17 cellular contexts compared by ENCODE assay signal in the genomic region with DNA sequence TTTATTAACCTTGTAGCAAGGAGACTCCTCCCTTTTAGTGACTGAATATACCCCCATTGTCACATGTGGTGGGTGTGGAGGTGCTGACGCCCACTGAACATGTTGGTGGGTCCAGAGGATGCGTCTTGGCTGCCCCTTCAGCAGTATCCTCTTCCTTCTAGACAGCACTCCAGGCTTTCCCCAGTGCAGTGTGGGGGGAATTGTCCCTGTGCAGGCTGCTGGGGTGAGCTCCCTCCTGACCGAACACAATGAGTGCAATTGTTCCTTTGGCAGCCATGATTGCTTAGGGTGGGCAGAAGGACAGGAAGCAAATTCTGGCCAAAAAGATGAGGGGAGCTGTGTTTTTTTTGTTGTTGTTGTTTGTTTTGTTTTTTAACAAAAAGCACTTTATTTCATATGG.
A peak's percentile ranks its signal among the peaks of the same experiment; 100 is the strongest.
DNase-seq lines count a peak whose midpoint lies in the region; ATAC-seq, FAIRE-seq and TF ChIP-seq lines count a peak whose summit lies in the region.
"Had no signal": no experiment of that assay in that cellular context is flagged by ENCODE, and none has a peak within 500 bp of the region (broad histone marks: within the 10 kb centered on the region; RNA-seq: fewer than 3 reads in every experiment).

No MANE protein-coding gene starts in this region.

- H3F3A ChIP-seq in GM23338 (replicated peaks; ENCODE audit: low read depth) (no peaks in the 10 kb centered on the region), neural progenitor cell (ENCODE audit: low read depth) (no peaks in the 10 kb centered on the region)

- H3K79me2 ChIP-seq in GM23338 (replicated peaks; ENCODE audit: insufficient read depth) (no peaks in the 10 kb centered on the region), neural progenitor cell (ENCODE audit: low read depth) (no peaks in the 10 kb centered on the region)

- no peak overlapping the region for H3K9ac ChIP-seq in neural progenitor cell

- H3K4me1 Mint-ChIP-seq in GM23338, result peaks cover 3% of the 10 kb centered on the region; the same call in 1 of the 3 replicates
- peaks cover 6% of the 10 kb centered on the region for H3K4me1 Mint-ChIP-seq in neural progenitor cell
- H3K4me1 Mint-ChIP-seq in glutamatergic neuron (ENCODE audit: low read depth, unreplicated experiment), result peaks cover 3% of the 10 kb centered on the region
- H3K4me1 Mint-ChIP-seq: CD4-positive, CD25-positive, alpha-beta regulatory T cell had no signal

- H3K27ac Mint-ChIP-seq in GM23338 (no peak overlapping the region), neural progenitor cell (no peak overlapping the region), glutamatergic neuron (ENCODE audit: unreplicated experiment) (no peak overlapping the region)
- H3K27ac Mint-ChIP-seq: CD4-positive, CD25-positive, alpha-beta regulatory T cell had no signal

- H3K4me2 ChIP-seq in GM23338 (no peak overlapping the region), neural progenitor cell (no peak overlapping the region)

- H3K4me3 Mint-ChIP-seq in GM23338 (no peak overlapping the region), neural progenitor cell (no peak overlapping the region), glutamatergic neuron (ENCODE audit: unreplicated experiment) (no peak overlapping the region)
- H3K4me3 Mint-ChIP-seq: CD4-positive, CD25-positive, alpha-beta regulatory T cell had no signal

- FAIRE-seq in D721Med (lab: Jason Lieb, UNC), result no peak
- FAIRE-seq: A204.1, H54 had no signal

- TF ChIP-seq CTCF in GM23338 (conservative IDR thresholded peaks at IDR 0.05; ENCODE audit: low read depth in 2 of 2) (no peak), neural progenitor cell (IDR thresholded peaks at IDR 0.05) (no peak), D721Med (IDR thresholded peaks at IDR 0.05; ENCODE audit: insufficient read depth, missing control alignments) (no peak), glutamatergic neuron (IDR thresholded peaks at IDR 0.05; ENCODE audit: partially characterized antibody, unreplicated experiment) (no peak)

- H3K27me3 ChIP-seq in GM23338 (ENCODE audit: insufficient read depth), result no peaks in the 10 kb centered on the region
- no peaks in the 10 kb centered on the region for H3K27me3 ChIP-seq in neural progenitor cell

- H4K20me1 ChIP-seq in GM23338 (replicated peaks; ENCODE audit: insufficient read depth), result no peaks in the 10 kb centered on the region
- H4K20me1 ChIP-seq in neural progenitor cell (ENCODE audit: low read depth), result no peaks in the 10 kb centered on the region

- H3K4me3 ChIP-seq in GM23338, result no peak overlapping the region
- no peak overlapping the region for H3K4me3 ChIP-seq in neural progenitor cell

- DNase-seq in GM23338 (ENCODE audit: low spot score) (no peak), SK-MEL-5 (ENCODE audit: low read depth, low spot score) (peak; percentile 57), foreskin melanocyte (peak; percentile 80), neural progenitor cell (ENCODE audit: low spot score) (no peak), D721Med (ENCODE audit: insufficient read length, low spot score) (no peak), NCI-H187 (lab: John Stamatoyannopoulos, UW) (no peak), glutamatergic neuron (no peak)
- no peak for DNase-seq in stimulated activated naive CD4-positive, alpha-beta T cell treated with Interleukin-2 at 50 U/mL for 16 hours (lab: John Stamatoyannopoulos, UW)
- DNase-seq: ACHN; BE2C; CD4-positive, CD25-positive, alpha-beta regulatory T cell; DMS79 treated with DMSO at 0.1 percent for 48 hours; GF-D8; HCEC 1CT had no signal

- no peaks in the 10 kb centered on the region; the same call in 1 of the 2 replicates for H3K9me2 ChIP-seq in GM23338 (ENCODE audit: insufficient read depth)

- peaks cover 9% of the 10 kb centered on the region; the same call in 2 of the 3 replicates for H3K9me3 Mint-ChIP-seq in GM23338
- H3K9me3 Mint-ChIP-seq in neural progenitor cell, result peaks cover 15% of the 10 kb centered on the region
- peaks cover 1% of the 10 kb centered on the region for H3K9me3 Mint-ChIP-seq in glutamatergic neuron (ENCODE audit: unreplicated experiment)

- H2AFZ ChIP-seq in GM23338, result 0 out of 2 replicates have a peak overlapping the region, but pooled peaks have one; percentile 75
- H2AFZ ChIP-seq in neural progenitor cell (replicated peaks), result peak overlapping the region; percentile 54

- H3K27me3 Mint-ChIP-seq in GM23338 (ENCODE audit: insufficient read depth, low read depth, poor library complexity) (no peaks in the 10 kb centered on the region), neural progenitor cell (ENCODE audit: insufficient read depth, low read depth) (no peaks in the 10 kb centered on the region), glutamatergic neuron (ENCODE audit: unreplicated experiment) (no peaks in the 10 kb centered on the region)

- in situ Hi-C loops in SK-MEL-5 (cut with HindIII; ENCODE audit: low pct_unique_long_range_greater_than_20kb, low sequenced_read_pairs), result no loop called here

- H3K4me1 ChIP-seq in GM23338 (ENCODE audit: insufficient read depth), result no peaks in the 10 kb centered on the region
- H3K4me1 ChIP-seq in neural progenitor cell, result peaks cover 4% of the 10 kb centered on the region
- H3K4me1 ChIP-seq: BE2C had no signal

- H3K27ac ChIP-seq in GM23338 (ENCODE audit: low read depth), result no peak overlapping the region
- H3K27ac ChIP-seq in neural progenitor cell, result no peak overlapping the region
- H3K27ac ChIP-seq: HL-60 had no signal

- peaks cover 4% of the 10 kb centered on the region; the same call in 1 of the 3 replicates for H3K36me3 Mint-ChIP-seq in GM23338 (ENCODE audit: low read depth)
- no peaks in the 10 kb centered on the region for H3K36me3 Mint-ChIP-seq in neural progenitor cell
- H3K36me3 Mint-ChIP-seq in glutamatergic neuron (ENCODE audit: unreplicated experiment), result peaks cover 11% of the 10 kb centered on the region
- H3K36me3 Mint-ChIP-seq: CD4-positive, CD25-positive, alpha-beta regulatory T cell had no signal

- H3K36me3 ChIP-seq in GM23338 (ENCODE audit: insufficient read depth) (no peaks in the 10 kb centered on the region), neural progenitor cell (no peaks in the 10 kb centered on the region)
- H3K36me3 ChIP-seq: BE2C had no signal

- H3K9me3 ChIP-seq in neural progenitor cell (ENCODE audit: low read depth), result peaks cover 8% of the 10 kb centered on the region
- H3K9me3 ChIP-seq: BE2C had no signal

- ATAC-seq in GM23338, result no peak

TF ChIP-seq in GM23338, 12 proteins besides CTCF, POLR2A, EP300 and RAD21 (continues in another document):
- TF ChIP-seq EZH2phosphoT487 (IDR thresholded peaks at IDR 0.05; ENCODE audit: unreplicated experiment) (no peak), ZNF331 (CRISPR knock-in tag; IDR thresholded peaks at IDR 0.05; ENCODE audit: low read depth) (no peak), JUNB (IDR thresholded peaks at IDR 0.05; ENCODE audit: unreplicated experiment) (no peak)
- TF ChIP-seq, protein P1, sequence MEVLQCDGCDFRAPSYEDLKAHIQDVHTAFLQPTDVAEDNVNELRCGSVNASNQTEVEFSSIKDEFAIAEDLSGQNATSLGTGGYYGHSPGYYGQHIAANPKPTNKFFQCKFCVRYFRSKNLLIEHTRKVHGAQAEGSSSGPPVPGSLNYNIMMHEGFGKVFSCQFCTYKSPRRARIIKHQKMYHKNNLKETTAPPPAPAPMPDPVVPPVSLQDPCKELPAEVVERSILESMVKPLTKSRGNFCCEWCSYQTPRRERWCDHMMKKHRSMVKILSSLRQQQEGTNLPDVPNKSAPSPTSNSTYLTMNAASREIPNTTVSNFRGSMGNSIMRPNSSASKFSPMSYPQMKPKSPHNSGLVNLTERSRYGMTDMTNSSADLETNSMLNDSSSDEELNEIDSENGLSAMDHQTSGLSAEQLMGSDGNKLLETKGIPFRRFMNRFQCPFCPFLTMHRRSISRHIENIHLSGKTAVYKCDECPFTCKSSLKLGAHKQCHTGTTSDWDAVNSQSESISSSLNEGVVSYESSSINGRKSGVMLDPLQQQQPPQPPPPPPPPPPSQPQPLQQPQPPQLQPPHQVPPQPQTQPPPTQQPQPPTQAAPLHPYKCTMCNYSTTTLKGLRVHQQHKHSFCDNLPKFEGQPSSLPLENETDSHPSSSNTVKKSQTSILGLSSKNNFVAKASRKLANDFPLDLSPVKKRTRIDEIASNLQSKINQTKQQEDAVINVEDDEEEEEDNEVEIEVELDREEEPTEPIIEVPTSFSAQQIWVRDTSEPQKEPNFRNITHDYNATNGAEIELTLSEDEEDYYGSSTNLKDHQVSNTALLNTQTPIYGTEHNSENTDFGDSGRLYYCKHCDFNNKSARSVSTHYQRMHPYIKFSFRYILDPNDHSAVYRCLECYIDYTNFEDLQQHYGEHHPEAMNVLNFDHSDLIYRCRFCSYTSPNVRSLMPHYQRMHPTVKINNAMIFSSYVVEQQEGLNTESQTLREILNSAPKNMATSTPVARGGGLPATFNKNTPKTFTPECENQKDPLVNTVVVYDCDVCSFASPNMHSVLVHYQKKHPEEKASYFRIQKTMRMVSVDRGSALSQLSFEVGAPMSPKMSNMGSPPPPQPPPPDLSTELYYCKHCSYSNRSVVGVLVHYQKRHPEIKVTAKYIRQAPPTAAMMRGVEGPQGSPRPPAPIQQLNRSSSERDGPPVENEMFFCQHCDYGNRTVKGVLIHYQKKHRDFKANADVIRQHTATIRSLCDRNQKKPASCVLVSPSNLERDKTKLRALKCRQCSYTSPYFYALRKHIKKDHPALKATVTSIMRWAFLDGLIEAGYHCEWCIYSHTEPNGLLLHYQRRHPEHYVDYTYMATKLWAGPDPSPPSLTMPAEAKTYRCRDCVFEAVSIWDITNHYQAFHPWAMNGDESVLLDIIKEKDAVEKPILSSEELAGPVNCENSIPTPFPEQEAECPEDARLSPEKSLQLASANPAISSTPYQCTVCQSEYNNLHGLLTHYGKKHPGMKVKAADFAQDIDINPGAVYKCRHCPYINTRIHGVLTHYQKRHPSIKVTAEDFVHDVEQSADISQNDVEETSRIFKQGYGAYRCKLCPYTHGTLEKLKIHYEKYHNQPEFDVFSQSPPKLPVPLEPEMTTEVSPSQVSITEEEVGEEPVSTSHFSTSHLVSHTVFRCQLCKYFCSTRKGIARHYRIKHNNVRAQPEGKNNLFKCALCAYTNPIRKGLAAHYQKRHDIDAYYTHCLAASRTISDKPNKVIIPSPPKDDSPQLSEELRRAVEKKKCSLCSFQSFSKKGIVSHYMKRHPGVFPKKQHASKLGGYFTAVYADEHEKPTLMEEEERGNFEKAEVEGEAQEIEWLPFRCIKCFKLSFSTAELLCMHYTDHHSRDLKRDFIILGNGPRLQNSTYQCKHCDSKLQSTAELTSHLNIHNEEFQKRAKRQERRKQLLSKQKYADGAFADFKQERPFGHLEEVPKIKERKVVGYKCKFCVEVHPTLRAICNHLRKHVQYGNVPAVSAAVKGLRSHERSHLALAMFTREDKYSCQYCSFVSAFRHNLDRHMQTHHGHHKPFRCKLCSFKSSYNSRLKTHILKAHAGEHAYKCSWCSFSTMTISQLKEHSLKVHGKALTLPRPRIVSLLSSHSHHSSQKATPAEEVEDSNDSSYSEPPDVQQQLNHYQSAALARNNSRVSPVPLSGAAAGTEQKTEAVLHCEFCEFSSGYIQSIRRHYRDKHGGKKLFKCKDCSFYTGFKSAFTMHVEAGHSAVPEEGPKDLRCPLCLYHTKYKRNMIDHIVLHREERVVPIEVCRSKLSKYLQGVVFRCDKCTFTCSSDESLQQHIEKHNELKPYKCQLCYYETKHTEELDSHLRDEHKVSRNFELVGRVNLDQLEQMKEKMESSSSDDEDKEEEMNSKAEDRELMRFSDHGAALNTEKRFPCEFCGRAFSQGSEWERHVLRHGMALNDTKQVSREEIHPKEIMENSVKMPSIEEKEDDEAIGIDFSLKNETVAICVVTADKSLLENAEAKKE (CRISPR knock-in tag; IDR thresholded peaks at IDR 0.05), result no peak

Comparison
In these comparisons a context has a peak if more than half of its experiments do, and no peak if none do; other contexts are left out.
1. DNase-seq: peak in SK-MEL-5 (single experiment) and foreskin melanocyte (single experiment); none in GM23338 (single experiment), neural progenitor cell (single experiment), D721Med (single experiment), NCI-H187 (0 of 2), stimulated activated naive CD4-positive, alpha-beta T cell treated with Interleukin-2 at 50 U/mL for 16 hours (single experiment) and glutamatergic neuron (single experiment).